Comparison of ENCODE assay signal across 1 cellular context in the genomic region with DNA sequence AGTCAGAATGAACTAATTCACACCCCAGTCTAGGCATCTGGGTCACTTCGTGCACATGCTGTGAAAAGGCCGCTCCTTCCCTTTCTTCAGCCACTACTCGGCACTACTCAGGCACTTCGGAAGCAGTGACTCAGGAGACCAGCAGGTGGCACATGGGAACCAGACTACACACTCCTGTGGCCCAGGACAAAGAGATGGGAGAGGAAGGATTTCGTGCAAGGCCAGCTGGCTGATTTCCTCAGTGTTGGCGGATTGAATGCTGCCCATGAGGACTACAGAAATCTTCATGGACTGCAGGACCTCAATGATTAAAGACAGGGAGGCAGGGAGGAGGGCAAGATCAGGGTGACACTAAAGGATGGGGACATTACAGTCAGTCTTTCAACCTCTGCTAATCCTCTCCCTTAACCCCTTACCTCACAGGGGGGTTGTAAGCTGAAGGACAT.
TF ChIP-seq lines count a peak whose summit lies in the region.

No MANE protein-coding gene starts in this region.

TF ChIP-seq in H1, 55 proteins besides CTCF, POLR2A, EP300 and RAD21:
- TF ChIP-seq, protein P1, sequence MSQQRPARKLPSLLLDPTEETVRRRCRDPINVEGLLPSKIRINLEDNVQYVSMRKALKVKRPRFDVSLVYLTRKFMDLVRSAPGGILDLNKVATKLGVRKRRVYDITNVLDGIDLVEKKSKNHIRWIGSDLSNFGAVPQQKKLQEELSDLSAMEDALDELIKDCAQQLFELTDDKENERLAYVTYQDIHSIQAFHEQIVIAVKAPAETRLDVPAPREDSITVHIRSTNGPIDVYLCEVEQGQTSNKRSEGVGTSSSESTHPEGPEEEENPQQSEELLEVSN (IDR thresholded peaks at IDR 0.05), result peak; percentile 72
- TF ChIP-seq TEAD4 (IDR thresholded peaks at IDR 0.05; ENCODE audit: low read depth, low read length) (0 out of 2 replicates have a peak, but pooled peaks have one; percentile 22), CHD2 (IDR thresholded peaks at IDR 0.05; ENCODE audit: low read length) (0 out of 2 replicates have a peak, but pooled peaks have one; percentile 25), RXRA (IDR thresholded peaks at IDR 0.05; ENCODE audit: insufficient read depth, low read depth, low read length) (no peak), TCF12 (IDR thresholded peaks at IDR 0.05; ENCODE audit: low read depth, low read length) (no peak), CREB1 (IDR thresholded peaks at IDR 0.05) (peak; percentile 44; the same call in 1 of the 2 replicates), BACH1 (IDR thresholded peaks at IDR 0.05; ENCODE audit: low read length) (0 out of 2 replicates have a peak, but pooled peaks have one; percentile 43)
- TF ChIP-seq, protein P2, sequence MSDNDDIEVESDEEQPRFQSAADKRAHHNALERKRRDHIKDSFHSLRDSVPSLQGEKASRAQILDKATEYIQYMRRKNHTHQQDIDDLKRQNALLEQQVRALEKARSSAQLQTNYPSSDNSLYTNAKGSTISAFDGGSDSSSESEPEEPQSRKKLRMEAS (IDR thresholded peaks at IDR 0.05), result peak; percentile 79
